Comparison of ENCODE assay signal across 10 cellular contexts in the genomic region with DNA sequence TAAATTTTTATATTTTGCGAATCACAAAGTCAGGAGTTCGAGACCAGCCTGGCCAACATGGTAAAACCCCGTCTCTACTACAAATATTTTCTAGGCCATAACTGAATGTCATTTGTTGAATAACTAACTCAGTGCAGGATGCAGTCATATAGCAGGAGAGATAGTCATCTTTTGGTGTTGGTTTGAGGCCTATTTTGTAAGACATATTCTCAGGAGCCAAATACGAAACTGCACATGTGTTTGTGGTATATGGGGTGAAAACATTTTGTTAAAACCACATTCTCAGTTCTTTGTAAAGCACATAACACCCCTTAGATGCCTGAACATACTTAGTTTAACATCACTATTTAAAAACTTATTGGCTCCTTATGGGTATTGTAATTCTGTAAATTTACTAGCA. TPM values are rescaled to one million over a fixed set of nuclear protein-coding genes. Genes with fewer than 3 reads are reported as not detected.
DNase-seq lines count a peak whose midpoint lies in the region; ATAC-seq, FAIRE-seq and TF ChIP-seq lines count a peak whose summit lies in the region.
"Had no signal": no experiment of that assay in that cellular context is flagged by ENCODE, and none has a peak within 500 bp of the region (broad histone marks: within the 10 kb centered on the region; RNA-seq: fewer than 3 reads in every experiment).

No MANE protein-coding gene starts in this region.

- H3K36me3 ChIP-seq in WERI-Rb-1, result no peaks in the 10 kb centered on the region
- no peaks in the 10 kb centered on the region for H3K36me3 ChIP-seq in aorta (ENCODE audit: control insufficient read depth in 1 of 2, insufficient read depth in 2 of 2, low read length in 1 of 2)
- H3K36me3 ChIP-seq: MG63, tibial nerve had no signal

- no peaks in the 10 kb centered on the region for H3K36me3 Mint-ChIP-seq in naive thymus-derived CD8-positive, alpha-beta T cell

- no peaks in the 10 kb centered on the region for H3K27me3 ChIP-seq in WERI-Rb-1 (ENCODE audit: insufficient read depth, low read depth, severe bottlenecking)
- no peaks in the 10 kb centered on the region for H3K27me3 ChIP-seq in aorta (ENCODE audit: control insufficient read depth in 1 of 2, insufficient read depth in 2 of 2, low read length in 1 of 2)
- H3K27me3 ChIP-seq: MG63 had no signal

- peak; percentile 92 for ATAC-seq in GM18870 (IDR thresholded peaks at IDR 0.05; ENCODE audit: unreplicated experiment)
- ATAC-seq in GM21528 (IDR thresholded peaks at IDR 0.05; ENCODE audit: low FRiP score, unreplicated experiment), result peak; percentile 73
- ATAC-seq in HG03342 (IDR thresholded peaks at IDR 0.05; ENCODE audit: unreplicated experiment), result peak; percentile 71
- ATAC-seq in naive thymus-derived CD8-positive, alpha-beta T cell, result peak in 1 of 2 donors; percentile 18
- ATAC-seq in aorta (ENCODE audit: low FRiP score), result no peak

- intact Hi-C loops in aorta (cut with DNase I), result no loop called here

- peaks cover 3 to 22% (median 11%) of the 10 kb centered on the region in 4 donors for H3K4me1 Mint-ChIP-seq in naive thymus-derived CD8-positive, alpha-beta T cell

- peak in 3 of 10 donors; percentile 37 to 43 (median 38) for DNase-seq in naive thymus-derived CD8-positive, alpha-beta T cell
- DNase-seq in WERI-Rb-1 (no peak), H54 (ENCODE audit: insufficient read length, low spot score) (no peak), aorta (no peak)
- DNase-seq: MG63 had no signal

- H3K9me3 Mint-ChIP-seq in naive thymus-derived CD8-positive, alpha-beta T cell, result no peaks in the 10 kb centered on the region

- H3K9me3 ChIP-seq in WERI-Rb-1 (ENCODE audit: severe bottlenecking) (no peaks in the 10 kb centered on the region), aorta (ENCODE audit: control insufficient read depth, low read length) (no peaks in the 10 kb centered on the region)
- H3K9me3 ChIP-seq: MG63, tibial nerve had no signal

- H3K27ac ChIP-seq in WERI-Rb-1, result no peak overlapping the region
- no peak overlapping the region for H3K27ac ChIP-seq in aorta (ENCODE audit: low read depth in 1 of 2, low read length in 2 of 2)
- H3K27ac ChIP-seq: skin epidermis, tibial nerve had no signal

- no peak for TF ChIP-seq CTCF in WERI-Rb-1 (IDR thresholded peaks at IDR 0.05; ENCODE audit: low read depth, low read length)

- peak overlapping the region in 1 of 10 donors; percentile 76 for H3K4me3 Mint-ChIP-seq in naive thymus-derived CD8-positive, alpha-beta T cell

- no peak overlapping the region for H3K4me3 ChIP-seq in WERI-Rb-1 (ENCODE audit: low read depth, low read length)
- no peak overlapping the region for H3K4me3 ChIP-seq in aorta (ENCODE audit: low read length in 2 of 2)
- H3K4me3 ChIP-seq: MG63, skin epidermis, tibial nerve had no signal

- H3K27ac Mint-ChIP-seq in naive thymus-derived CD8-positive, alpha-beta T cell, result peak overlapping the region in 6 of 10 donors; percentile 22 to 92 (median 62)

- no peaks in the 10 kb centered on the region for H3K4me1 ChIP-seq in aorta (ENCODE audit: control insufficient read depth in 1 of 2, insufficient read depth in 2 of 2, low read length in 2 of 2)

- WGBS in aorta, 2 donors, result 92 to 95% methylated on average over 4 of the region's 4 CpGs

- peaks cover 0 to 11% (median 0%) of the 10 kb centered on the region in 5 donors for H3K27me3 Mint-ChIP-seq in naive thymus-derived CD8-positive, alpha-beta T cell

- FAIRE-seq in H54 (lab: Jason Lieb, UNC), result no peak

- POLR2A ChIA-PET in naive thymus-derived CD8-positive, alpha-beta T cell (lab: Charles Lee), result no interaction called here

- TF ChIP-seq POLR2A in H54 (IDR thresholded peaks at IDR 0.05; ENCODE audit: low read depth, low read length), result no peak

RNA-seq across cellular contexts. Expression of a gene that starts 4.7 kb away (rescaled TPM):
- total RNA-seq in naive thymus-derived CD8-positive, alpha-beta T cell, result 1 to 10 TPM; 1.1 to 1.2 TPM
- polyA plus RNA-seq in naive thymus-derived CD8-positive, alpha-beta T cell, result 1 to 10 TPM; 1.4 to 9.4 (median 1.6) TPM
- 1 to 10 TPM; 3.7 to 4.0 TPM for total RNA-seq in aorta
- 1 to 10 TPM; 1.7 to 2.9 TPM for polyA plus RNA-seq in aorta

RNA-seq across cellular contexts. Expression of a gene that starts 45.7 kb away (rescaled TPM):
- total RNA-seq in naive thymus-derived CD8-positive, alpha-beta T cell, result 10 to 100 TPM; 11.4 to 12.3 TPM
- polyA plus RNA-seq in naive thymus-derived CD8-positive, alpha-beta T cell, result 1 to 10 TPM; 4.6 to 7.8 (median 5.1) TPM
- 10 to 100 TPM; 20.4 to 27.0 TPM for total RNA-seq in aorta
- 10 to 100 TPM; 10.1 to 11.7 TPM for polyA plus RNA-seq in aorta
